1 cellular context compared by ENCODE assay signal in genomic region chr14:73467800-73468199, GRCh38.
TF ChIP-seq lines count a peak whose summit lies in the region.

No MANE protein-coding gene starts in this region.

TF ChIP-seq in HEK293, 187 proteins besides CTCF, POLR2A, EP300 and RAD21:
- TF ChIP-seq ZNF518A (tag by site-specific recombination; conservative IDR thresholded peaks at IDR 0.05; ENCODE audit: low read depth) (no peak), EGR2 (tag by site-specific recombination; IDR thresholded peaks at IDR 0.05; ENCODE audit: low read depth) (peak; percentile 62), ZFHX2 (tag by site-specific recombination; conservative IDR thresholded peaks at IDR 0.05) (peak; percentile 86)
